ENCODE assay signal across 1 cellular context in the genomic region with DNA sequence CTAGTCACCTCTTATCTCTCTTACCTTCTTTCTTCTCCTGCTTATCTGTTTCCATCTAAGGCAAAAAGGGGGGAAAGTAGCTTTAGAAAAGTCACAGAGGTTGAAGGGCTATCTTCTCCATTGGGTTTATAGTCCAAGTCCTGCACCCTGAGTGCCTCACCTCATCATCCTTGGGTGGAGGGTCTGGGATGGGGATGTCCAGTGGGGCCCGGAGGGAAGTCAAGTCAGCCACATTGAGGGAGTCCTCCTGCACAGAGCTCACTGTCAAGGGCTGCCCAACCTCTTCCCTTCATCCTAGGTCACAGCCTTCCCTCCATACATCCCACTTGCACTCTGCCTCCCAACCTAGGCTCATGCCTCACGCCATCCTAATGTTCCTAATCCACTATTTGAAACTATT.
TF ChIP-seq lines count a peak whose summit lies in the region.

No MANE protein-coding gene starts in this region.

TF ChIP-seq in SK-N-SH, 30 proteins besides CTCF, POLR2A, EP300 and RAD21 (continued from another document):
- TF ChIP-seq ZBTB33 (IDR thresholded peaks at IDR 0.05; ENCODE audit: borderline replicate concordance, low read depth) (no peak), TCF12 (IDR thresholded peaks at IDR 0.05) (no peak), CHD2 (IDR thresholded peaks at IDR 0.05; ENCODE audit: low read length, partially characterized antibody) (no peak), FOSL2 (IDR thresholded peaks at IDR 0.05; ENCODE audit: borderline replicate concordance, low read depth) (no peak), RXRA (IDR thresholded peaks at IDR 0.05; ENCODE audit: borderline replicate concordance, low read depth) (no peak)
